Comparison of ENCODE assay signal across 27 cellular contexts in the genomic region with DNA sequence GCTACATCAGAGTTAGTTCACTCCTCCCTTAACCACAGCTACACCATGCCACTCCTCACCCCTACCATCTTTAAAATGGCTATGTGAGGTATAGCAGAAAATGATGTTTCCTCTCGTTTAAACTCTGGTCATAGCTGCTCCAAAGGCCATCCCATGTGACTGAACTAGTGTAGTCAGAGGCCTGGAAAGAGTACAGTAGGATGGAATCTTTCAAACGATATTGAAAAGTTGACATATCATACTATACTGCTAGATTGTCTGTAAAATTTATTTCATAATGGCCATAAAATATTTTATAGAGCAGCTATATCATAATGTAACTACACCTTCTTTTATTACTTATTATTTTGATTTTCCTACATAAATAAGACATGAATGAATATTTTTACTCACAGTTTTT.
"Had no signal": no experiment of that assay in that cellular context is flagged by ENCODE, and none has a peak within 500 bp of the region (broad histone marks: within the 10 kb centered on the region; RNA-seq: fewer than 3 reads in every experiment).

No MANE protein-coding gene starts in this region.

- H3K27ac Mint-ChIP-seq: dendritic cell treated with granulocyte-macrophage colony-stimulating factor and Interleukin-4, amounts not matched to agents 40 ng/mL and 50 ng/mL, for 4 days; effector memory CD8-positive, alpha-beta T cell; endodermal cell; immature natural killer cell; naive thymus-derived CD4-positive, alpha-beta T cell had no signal

- H3K4me3 ChIP-seq: colonic mucosa, esophagus squamous epithelium, gastrocnemius medialis, heart right ventricle, left lung, lower lobe of right lung had no signal

- H3K9me3 ChIP-seq: colonic mucosa, esophagus squamous epithelium, gastrocnemius medialis, heart right ventricle, left lung, lower lobe of right lung had no signal

- H3K4me1 ChIP-seq: colonic mucosa, left lung, lower lobe of right lung had no signal

- H3K27ac ChIP-seq: colonic mucosa, epithelial cell of prostate, esophagus squamous epithelium, gastrocnemius medialis, heart right ventricle, left lung, lower lobe of right lung had no signal

- H3K36me3 ChIP-seq: colonic mucosa, esophagus squamous epithelium, gastrocnemius medialis, heart right ventricle, left lung, lower lobe of right lung had no signal

- H3K9me3 Mint-ChIP-seq: dendritic cell treated with granulocyte-macrophage colony-stimulating factor and Interleukin-4, amounts not matched to agents 40 ng/mL and 50 ng/mL, for 4 days; effector memory CD8-positive, alpha-beta T cell; endodermal cell; immature natural killer cell; mesothelial cell of epicardium; naive thymus-derived CD4-positive, alpha-beta T cell had no signal

- H3K27me3 ChIP-seq: colonic mucosa, esophagus squamous epithelium, gastrocnemius medialis, heart right ventricle, left lung had no signal

- DNase-seq: colonic mucosa; cortex of kidney; effector CD8-positive, alpha-beta T cell; effector memory CD8-positive, alpha-beta T cell; endodermal cell; erythroblast; esophagus squamous epithelium; foreskin fibroblast; foreskin melanocyte; gastrocnemius medialis; glutamatergic neuron; head of caudate nucleus; heart right ventricle; hippocampal formation; immature natural killer cell; islet precursor cell; kidney; kidney glomerular epithelial cell; left lung; left ventricle myocardium superior; lower lobe of right lung; mesenchymal stem cell; naive thymus-derived CD4-positive, alpha-beta T cell had no signal

- H3K27me3 Mint-ChIP-seq: dendritic cell treated with granulocyte-macrophage colony-stimulating factor and Interleukin-4, amounts not matched to agents 40 ng/mL and 50 ng/mL, for 4 days had no signal

- H3K4me1 Mint-ChIP-seq: immature natural killer cell; naive thymus-derived CD4-positive, alpha-beta T cell had no signal

- ATAC-seq: effector memory CD8-positive, alpha-beta T cell; esophagus mucosa; gastrocnemius medialis; heart right ventricle; left lung; left ventricle myocardium superior; lower lobe of right lung; naive thymus-derived CD4-positive, alpha-beta T cell had no signal

- H3K36me3 Mint-ChIP-seq: immature natural killer cell; mesothelial cell of epicardium; naive thymus-derived CD4-positive, alpha-beta T cell had no signal

- H3K4me3 Mint-ChIP-seq: dendritic cell treated with granulocyte-macrophage colony-stimulating factor and Interleukin-4, amounts not matched to agents 40 ng/mL and 50 ng/mL, for 4 days; effector memory CD8-positive, alpha-beta T cell; endodermal cell; immature natural killer cell; mesothelial cell of epicardium; naive thymus-derived CD4-positive, alpha-beta T cell had no signal
